In the genomic region with DNA sequence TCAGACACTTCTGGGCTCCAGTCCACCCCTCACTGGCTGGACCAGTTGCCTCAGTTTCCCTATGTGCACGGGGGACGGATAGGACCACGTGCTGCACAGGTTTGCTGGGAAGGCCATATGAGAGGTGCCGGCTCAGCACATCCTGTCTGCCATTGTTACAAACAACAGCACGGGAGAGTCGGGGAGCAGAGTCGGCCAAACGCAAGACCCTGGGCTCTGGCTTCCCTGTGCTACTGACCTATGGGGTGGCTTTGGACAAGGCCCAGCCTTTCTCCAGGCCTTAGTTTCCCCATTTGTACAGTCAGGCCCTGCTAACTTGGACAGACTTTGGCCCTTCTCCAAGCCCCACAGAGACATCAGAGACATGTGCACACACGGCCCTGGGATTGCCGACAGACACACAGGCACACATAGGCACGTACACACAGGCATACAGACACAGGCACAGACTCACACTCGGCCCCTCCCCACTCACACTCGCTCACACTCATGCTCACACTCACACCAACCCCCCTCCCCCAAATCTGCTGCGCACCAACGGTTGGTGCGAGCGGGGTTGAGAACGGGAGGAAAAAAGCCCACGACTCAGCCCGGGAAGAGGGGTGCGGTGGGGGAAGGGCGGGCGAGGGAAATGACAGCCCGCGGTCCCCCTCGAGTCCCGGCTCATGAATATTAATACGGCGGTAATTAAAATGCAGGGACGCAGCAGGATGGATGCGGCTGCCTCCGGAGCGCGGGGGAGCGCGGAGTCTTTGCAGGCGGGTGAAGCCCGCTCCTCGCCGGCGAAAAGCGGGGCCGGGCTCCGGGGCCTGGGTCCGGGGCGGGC, we compare ENCODE assay signal across 1 cellular context.
TF ChIP-seq lines count a peak whose summit lies in the region.

No MANE protein-coding gene starts in this region.

TF ChIP-seq in WTC11, 78 proteins besides CTCF, POLR2A, EP300 and RAD21 (continued from another document):
- TF ChIP-seq, protein P1, sequence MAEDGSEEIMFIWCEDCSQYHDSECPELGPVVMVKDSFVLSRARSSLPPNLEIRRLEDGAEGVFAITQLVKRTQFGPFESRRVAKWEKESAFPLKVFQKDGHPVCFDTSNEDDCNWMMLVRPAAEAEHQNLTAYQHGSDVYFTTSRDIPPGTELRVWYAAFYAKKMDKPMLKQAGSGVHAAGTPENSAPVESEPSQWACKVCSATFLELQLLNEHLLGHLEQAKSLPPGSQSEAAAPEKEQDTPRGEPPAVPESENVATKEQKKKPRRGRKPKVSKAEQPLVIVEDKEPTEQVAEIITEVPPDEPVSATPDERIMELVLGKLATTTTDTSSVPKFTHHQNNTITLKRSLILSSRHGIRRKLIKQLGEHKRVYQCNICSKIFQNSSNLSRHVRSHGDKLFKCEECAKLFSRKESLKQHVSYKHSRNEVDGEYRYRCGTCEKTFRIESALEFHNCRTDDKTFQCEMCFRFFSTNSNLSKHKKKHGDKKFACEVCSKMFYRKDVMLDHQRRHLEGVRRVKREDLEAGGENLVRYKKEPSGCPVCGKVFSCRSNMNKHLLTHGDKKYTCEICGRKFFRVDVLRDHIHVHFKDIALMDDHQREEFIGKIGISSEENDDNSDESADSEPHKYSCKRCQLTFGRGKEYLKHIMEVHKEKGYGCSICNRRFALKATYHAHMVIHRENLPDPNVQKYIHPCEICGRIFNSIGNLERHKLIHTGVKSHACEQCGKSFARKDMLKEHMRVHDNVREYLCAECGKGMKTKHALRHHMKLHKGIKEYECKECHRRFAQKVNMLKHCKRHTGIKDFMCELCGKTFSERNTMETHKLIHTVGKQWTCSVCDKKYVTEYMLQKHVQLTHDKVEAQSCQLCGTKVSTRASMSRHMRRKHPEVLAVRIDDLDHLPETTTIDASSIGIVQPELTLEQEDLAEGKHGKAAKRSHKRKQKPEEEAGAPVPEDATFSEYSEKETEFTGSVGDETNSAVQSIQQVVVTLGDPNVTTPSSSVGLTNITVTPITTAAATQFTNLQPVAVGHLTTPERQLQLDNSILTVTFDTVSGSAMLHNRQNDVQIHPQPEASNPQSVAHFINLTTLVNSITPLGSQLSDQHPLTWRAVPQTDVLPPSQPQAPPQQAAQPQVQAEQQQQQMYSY (CRISPR knock-in tag; IDR thresholded peaks at IDR 0.05): no peak
- TF ChIP-seq NR1H2 (CRISPR knock-in tag; IDR thresholded peaks at IDR 0.05) (no peak), ELF4 (CRISPR knock-in tag; IDR thresholded peaks at IDR 0.05; ENCODE audit: low read depth) (no peak), ETV6 (CRISPR knock-in tag; IDR thresholded peaks at IDR 0.05) (0 out of 2 replicates have a peak, but pooled peaks have one; percentile 20), KAT7 (CRISPR knock-in tag; IDR thresholded peaks at IDR 0.05; ENCODE audit: borderline replicate concordance) (no peak), ZNF263 (CRISPR knock-in tag; IDR thresholded peaks at IDR 0.05; ENCODE audit: low read depth) (no peak), FOXP1 (CRISPR knock-in tag; IDR thresholded peaks at IDR 0.05; ENCODE audit: borderline replicate concordance) (no peak), ZBTB21 (CRISPR knock-in tag; IDR thresholded peaks at IDR 0.05; ENCODE audit: borderline replicate concordance) (no peak), CREM (CRISPR knock-in tag; IDR thresholded peaks at IDR 0.05) (no peak), EMX1 (CRISPR knock-in tag; IDR thresholded peaks at IDR 0.05) (no peak), NFATC4 (CRISPR knock-in tag; IDR thresholded peaks at IDR 0.05) (no peak), ZNF138 (CRISPR knock-in tag; conservative IDR thresholded peaks at IDR 0.05) (no peak), RORB (CRISPR knock-in tag; IDR thresholded peaks at IDR 0.05) (no peak)
- TF ChIP-seq, protein P2, sequence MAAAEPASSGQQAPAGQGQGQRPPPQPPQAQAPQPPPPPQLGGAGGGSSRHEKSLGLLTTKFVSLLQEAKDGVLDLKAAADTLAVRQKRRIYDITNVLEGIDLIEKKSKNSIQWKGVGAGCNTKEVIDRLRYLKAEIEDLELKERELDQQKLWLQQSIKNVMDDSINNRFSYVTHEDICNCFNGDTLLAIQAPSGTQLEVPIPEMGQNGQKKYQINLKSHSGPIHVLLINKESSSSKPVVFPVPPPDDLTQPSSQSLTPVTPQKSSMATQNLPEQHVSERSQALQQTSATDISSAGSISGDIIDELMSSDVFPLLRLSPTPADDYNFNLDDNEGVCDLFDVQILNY (CRISPR knock-in tag; IDR thresholded peaks at IDR 0.05): no peak
- TF ChIP-seq, protein P3, sequence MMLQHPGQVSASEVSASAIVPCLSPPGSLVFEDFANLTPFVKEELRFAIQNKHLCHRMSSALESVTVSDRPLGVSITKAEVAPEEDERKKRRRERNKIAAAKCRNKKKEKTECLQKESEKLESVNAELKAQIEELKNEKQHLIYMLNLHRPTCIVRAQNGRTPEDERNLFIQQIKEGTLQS (CRISPR knock-in tag; conservative IDR thresholded peaks at IDR 0.05): no peak
- TF ChIP-seq, protein P4, sequence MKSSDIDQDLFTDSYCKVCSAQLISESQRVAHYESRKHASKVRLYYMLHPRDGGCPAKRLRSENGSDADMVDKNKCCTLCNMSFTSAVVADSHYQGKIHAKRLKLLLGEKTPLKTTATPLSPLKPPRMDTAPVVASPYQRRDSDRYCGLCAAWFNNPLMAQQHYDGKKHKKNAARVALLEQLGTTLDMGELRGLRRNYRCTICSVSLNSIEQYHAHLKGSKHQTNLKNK (CRISPR knock-in tag; IDR thresholded peaks at IDR 0.05): no peak
- TF ChIP-seq, protein P5, sequence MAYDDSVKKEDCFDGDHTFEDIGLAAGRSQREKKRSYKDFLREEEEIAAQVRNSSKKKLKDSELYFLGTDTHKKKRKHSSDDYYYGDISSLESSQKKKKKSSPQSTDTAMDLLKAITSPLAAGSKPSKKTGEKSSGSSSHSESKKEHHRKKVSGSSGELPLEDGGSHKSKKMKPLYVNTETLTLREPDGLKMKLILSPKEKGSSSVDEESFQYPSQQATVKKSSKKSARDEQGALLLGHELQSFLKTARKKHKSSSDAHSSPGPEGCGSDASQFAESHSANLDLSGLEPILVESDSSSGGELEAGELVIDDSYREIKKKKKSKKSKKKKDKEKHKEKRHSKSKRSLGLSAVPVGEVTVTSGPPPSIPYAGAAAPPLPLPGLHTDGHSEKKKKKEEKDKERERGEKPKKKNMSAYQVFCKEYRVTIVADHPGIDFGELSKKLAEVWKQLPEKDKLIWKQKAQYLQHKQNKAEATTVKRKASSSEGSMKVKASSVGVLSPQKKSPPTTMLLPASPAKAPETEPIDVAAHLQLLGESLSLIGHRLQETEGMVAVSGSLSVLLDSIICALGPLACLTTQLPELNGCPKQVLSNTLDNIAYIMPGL (CRISPR knock-in tag; IDR thresholded peaks at IDR 0.05): no peak
- TF ChIP-seq, protein P6, sequence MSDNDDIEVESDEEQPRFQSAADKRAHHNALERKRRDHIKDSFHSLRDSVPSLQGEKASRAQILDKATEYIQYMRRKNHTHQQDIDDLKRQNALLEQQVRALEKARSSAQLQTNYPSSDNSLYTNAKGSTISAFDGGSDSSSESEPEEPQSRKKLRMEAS (CRISPR knock-in tag; IDR thresholded peaks at IDR 0.05): peak; percentile 61
- TF ChIP-seq, protein P7, sequence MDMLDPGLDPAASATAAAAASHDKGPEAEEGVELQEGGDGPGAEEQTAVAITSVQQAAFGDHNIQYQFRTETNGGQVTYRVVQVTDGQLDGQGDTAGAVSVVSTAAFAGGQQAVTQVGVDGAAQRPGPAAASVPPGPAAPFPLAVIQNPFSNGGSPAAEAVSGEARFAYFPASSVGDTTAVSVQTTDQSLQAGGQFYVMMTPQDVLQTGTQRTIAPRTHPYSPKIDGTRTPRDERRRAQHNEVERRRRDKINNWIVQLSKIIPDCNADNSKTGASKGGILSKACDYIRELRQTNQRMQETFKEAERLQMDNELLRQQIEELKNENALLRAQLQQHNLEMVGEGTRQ (CRISPR knock-in tag; IDR thresholded peaks at IDR 0.05): no peak
- TF ChIP-seq, protein P8, sequence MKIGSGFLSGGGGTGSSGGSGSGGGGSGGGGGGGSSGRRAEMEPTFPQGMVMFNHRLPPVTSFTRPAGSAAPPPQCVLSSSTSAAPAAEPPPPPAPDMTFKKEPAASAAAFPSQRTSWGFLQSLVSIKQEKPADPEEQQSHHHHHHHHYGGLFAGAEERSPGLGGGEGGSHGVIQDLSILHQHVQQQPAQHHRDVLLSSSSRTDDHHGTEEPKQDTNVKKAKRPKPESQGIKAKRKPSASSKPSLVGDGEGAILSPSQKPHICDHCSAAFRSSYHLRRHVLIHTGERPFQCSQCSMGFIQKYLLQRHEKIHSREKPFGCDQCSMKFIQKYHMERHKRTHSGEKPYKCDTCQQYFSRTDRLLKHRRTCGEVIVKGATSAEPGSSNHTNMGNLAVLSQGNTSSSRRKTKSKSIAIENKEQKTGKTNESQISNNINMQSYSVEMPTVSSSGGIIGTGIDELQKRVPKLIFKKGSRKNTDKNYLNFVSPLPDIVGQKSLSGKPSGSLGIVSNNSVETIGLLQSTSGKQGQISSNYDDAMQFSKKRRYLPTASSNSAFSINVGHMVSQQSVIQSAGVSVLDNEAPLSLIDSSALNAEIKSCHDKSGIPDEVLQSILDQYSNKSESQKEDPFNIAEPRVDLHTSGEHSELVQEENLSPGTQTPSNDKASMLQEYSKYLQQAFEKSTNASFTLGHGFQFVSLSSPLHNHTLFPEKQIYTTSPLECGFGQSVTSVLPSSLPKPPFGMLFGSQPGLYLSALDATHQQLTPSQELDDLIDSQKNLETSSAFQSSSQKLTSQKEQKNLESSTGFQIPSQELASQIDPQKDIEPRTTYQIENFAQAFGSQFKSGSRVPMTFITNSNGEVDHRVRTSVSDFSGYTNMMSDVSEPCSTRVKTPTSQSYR (CRISPR knock-in tag; IDR thresholded peaks at IDR 0.05): peak; percentile 39; the same call in 1 of the 2 replicates
